In genomic region chr3:124174463-124174862, GRCh38 we compare ENCODE assay signal across 14 cellular contexts.
DNase-seq lines count a peak whose midpoint lies in the region; ATAC-seq, FAIRE-seq and TF ChIP-seq lines count a peak whose summit lies in the region.
"Had no signal": no experiment of that assay in that cellular context is flagged by ENCODE, and none has a peak within 500 bp of the region (broad histone marks: within the 10 kb centered on the region; RNA-seq: fewer than 3 reads in every experiment).

No MANE protein-coding gene starts in this region.

- H3K36me3 ChIP-seq in pancreas (no peaks in the 10 kb centered on the region), ascending aorta (no peaks in the 10 kb centered on the region)
- H3K36me3 ChIP-seq: neural progenitor cell had no signal

- TF ChIP-seq CTCF in pancreas (IDR thresholded peaks at IDR 0.05), result no peak
- TF ChIP-seq CTCF in ascending aorta (IDR thresholded peaks at IDR 0.05), result no peak

- H3K4me1 Mint-ChIP-seq in activated naive CD8-positive, alpha-beta T cell treated with anti-CD3 and anti-CD28 coated beads, Interleukin-2, amount 50 U/mL, for 24 hours, result no peaks in the 10 kb centered on the region

- WGBS in pancreas, 2 donors, result 46 to 47% methylated on average over 2 of the region's 2 CpGs

- intact Hi-C loops in pancreas (cut with DNase I) (loop anchor here in 1 of 3 donors (2.0 kb wide), 1 partner anchor 62 kb away; no protein-coding TSS in a partner anchor), ascending aorta (cut with DNase I) (no loop called here)

- H3K9me3 ChIP-seq in pancreas, result no peaks in the 10 kb centered on the region
- no peaks in the 10 kb centered on the region for H3K9me3 ChIP-seq in ascending aorta

- H3K27me3 ChIP-seq in pancreas (no peaks in the 10 kb centered on the region), ascending aorta (no peaks in the 10 kb centered on the region)
- H3K27me3 ChIP-seq: neural progenitor cell had no signal

- no peaks in the 10 kb centered on the region for H3K9me3 Mint-ChIP-seq in activated naive CD8-positive, alpha-beta T cell treated with anti-CD3 and anti-CD28 coated beads, Interleukin-2, amount 50 U/mL, for 24 hours
- H3K9me3 Mint-ChIP-seq: CD8-positive, alpha-beta T cell; neural progenitor cell; stimulated activated naive CD8-positive, alpha-beta T cell treated with anti-CD3 and anti-CD28 coated beads, Interleukin-15, Interleukin-2, amounts not matched to agents 100 ng/mL and 50 ng/mL, for 24 hours had no signal

- no peak for FAIRE-seq in RCC 7860 (lab: Jason Lieb, UNC)
- FAIRE-seq in pancreas (lab: Jason Lieb, UNC), result no peak

- no peak overlapping the region for H3K4me3 ChIP-seq in pancreas
- H3K4me3 ChIP-seq in ascending aorta, result no peak overlapping the region
- H3K4me3 ChIP-seq: neural progenitor cell had no signal

- no peaks in the 10 kb centered on the region for H3K36me3 Mint-ChIP-seq in activated naive CD8-positive, alpha-beta T cell treated with anti-CD3 and anti-CD28 coated beads, Interleukin-2, amount 50 U/mL, for 24 hours (ENCODE audit: low read depth)
- H3K36me3 Mint-ChIP-seq: CD8-positive, alpha-beta T cell; neural progenitor cell had no signal

- peaks cover 2% of the 10 kb centered on the region for H3K27me3 Mint-ChIP-seq in activated naive CD8-positive, alpha-beta T cell treated with anti-CD3 and anti-CD28 coated beads, Interleukin-2, amount 50 U/mL, for 24 hours

- peak; percentile 5 for DNase-seq in EL
- peak; percentile 98 for DNase-seq in NCI-H2029 treated with DMSO at 0.1 percent for 48 hours (lab: John Stamatoyannopoulos, UW)
- peak; percentile 22 for DNase-seq in RCC 7860 (ENCODE audit: low spot score)
- peak in 5 of 6 donors; percentile 3 to 30 (median 14) for DNase-seq in pancreas
- no peak for DNase-seq in SW480 (ENCODE audit: low spot score)
- no peak for DNase-seq in activated naive CD8-positive, alpha-beta T cell treated with anti-CD3 and anti-CD28 coated beads, Interleukin-2, amount 50 U/mL, for 24 hours
- DNase-seq in ascending aorta (ENCODE audit: low spot score in 2 of 2), result no peak
- DNase-seq: activated CD4-positive, CD25-positive, alpha-beta regulatory T cell treated with anti-CD3 and anti-CD28 coated beads, Interleukin-2, amount 50 U/mL, for 72 hours; caudate nucleus; CD8-positive, alpha-beta T cell; islet precursor cell had no signal

- H3K4me1 ChIP-seq in pancreas (peaks cover 0 to 6% (median 0%) of the 10 kb centered on the region in 3 donors), ascending aorta (peaks cover 0 to 18% of the 10 kb centered on the region in 2 donors)
- H3K4me1 ChIP-seq: neural progenitor cell had no signal

- no peak overlapping the region for H3K27ac Mint-ChIP-seq in activated naive CD8-positive, alpha-beta T cell treated with anti-CD3 and anti-CD28 coated beads, Interleukin-2, amount 50 U/mL, for 24 hours
- H3K27ac Mint-ChIP-seq: CD8-positive, alpha-beta T cell; neural progenitor cell; stimulated activated naive CD8-positive, alpha-beta T cell treated with anti-CD3 and anti-CD28 coated beads, Interleukin-15, Interleukin-2, amounts not matched to agents 100 ng/mL and 50 ng/mL, for 24 hours had no signal

- no peak for ATAC-seq in pancreas
- no peak for ATAC-seq in activated naive CD8-positive, alpha-beta T cell treated with anti-CD3 and anti-CD28 coated beads, Interleukin-2, amount 50 U/mL, for 24 hours
- ATAC-seq in HG03520 (IDR thresholded peaks at IDR 0.05; ENCODE audit: unreplicated experiment), result no peak
- ATAC-seq: CD8-positive, alpha-beta T cell had no signal

- no peak overlapping the region for H3K4me3 Mint-ChIP-seq in activated naive CD8-positive, alpha-beta T cell treated with anti-CD3 and anti-CD28 coated beads, Interleukin-2, amount 50 U/mL, for 24 hours
- H3K4me3 Mint-ChIP-seq: CD8-positive, alpha-beta T cell; neural progenitor cell; stimulated activated naive CD8-positive, alpha-beta T cell treated with anti-CD3 and anti-CD28 coated beads, Interleukin-15, Interleukin-2, amounts not matched to agents 100 ng/mL and 50 ng/mL, for 24 hours had no signal

- H3K27ac ChIP-seq in pancreas, result no peak overlapping the region
- peak overlapping the region in 1 of 2 donors; percentile 20 for H3K27ac ChIP-seq in ascending aorta
- H3K27ac ChIP-seq: neural progenitor cell had no signal

Comparison
In these comparisons a context has a peak if more than half of its experiments do, and no peak if none do; other contexts are left out.
1. DNase-seq: peak in EL (single experiment), NCI-H2029 treated with DMSO at 0.1 percent for 48 hours (single experiment), RCC 7860 (single experiment) and pancreas (5 of 6); none in SW480 (single experiment), activated naive CD8-positive, alpha-beta T cell treated with anti-CD3 and anti-CD28 coated beads, Interleukin-2, amount 50 U/mL, for 24 hours (single experiment) and ascending aorta (0 of 2).